Comparison of ENCODE assay signal across 12 cellular contexts in the genomic region with DNA sequence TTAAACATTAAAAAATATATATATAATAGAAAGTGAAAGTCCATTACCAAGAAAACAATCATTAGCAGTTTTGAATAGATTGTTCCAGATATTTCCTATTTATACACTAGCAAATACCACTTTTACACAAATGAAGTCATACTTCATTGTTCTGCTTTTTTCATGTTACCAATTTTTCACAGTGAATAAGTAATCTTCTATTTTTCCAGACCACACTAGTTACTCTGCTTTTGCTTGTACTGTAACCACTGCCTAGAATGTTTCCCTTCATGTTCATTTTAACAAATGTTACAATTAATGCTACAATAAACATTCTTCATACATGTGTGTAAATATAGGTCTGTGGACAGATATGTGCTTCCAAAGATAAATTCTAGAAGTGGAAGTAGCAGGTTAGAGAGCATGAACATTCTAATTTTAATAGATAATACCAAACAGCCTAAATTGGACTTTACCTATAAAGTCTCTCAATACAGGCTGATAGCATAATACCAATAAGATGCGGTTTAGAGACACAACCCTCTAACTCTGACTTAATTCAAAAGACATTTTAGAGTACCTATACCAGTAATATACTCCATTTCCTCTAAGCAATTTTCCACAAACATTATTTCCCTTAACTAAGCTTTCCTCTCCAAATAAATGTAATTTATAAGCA. TPM values are rescaled to one million over a fixed set of nuclear protein-coding genes. Genes with fewer than 3 reads are reported as not detected.
DNase-seq lines count a peak whose midpoint lies in the region; ATAC-seq and FAIRE-seq lines count a peak whose summit lies in the region.
"Had no signal": no experiment of that assay in that cellular context is flagged by ENCODE, and none has a peak within 500 bp of the region (broad histone marks: within the 10 kb centered on the region; RNA-seq: fewer than 3 reads in every experiment).

No MANE protein-coding gene starts in this region.

- no peaks in the 10 kb centered on the region for H3K27me3 Mint-ChIP-seq in T-helper 2 cell treated with Interferon-gamma antibody and Interleukin-4, amounts not matched to agents 5 μg/mL and 100 μg/mL, for 36 hours (ENCODE audit: low read depth)

- no peaks in the 10 kb centered on the region for H3K36me3 Mint-ChIP-seq in T-helper 2 cell treated with Interferon-gamma antibody and Interleukin-4, amounts not matched to agents 5 μg/mL and 100 μg/mL, for 36 hours (ENCODE audit: low read depth)

- peak; percentile 31 for FAIRE-seq in frontal cortex (lab: Jason Lieb, UNC)

- H3K27ac Mint-ChIP-seq in T-helper 2 cell treated with Interferon-gamma antibody and Interleukin-4, amounts not matched to agents 5 μg/mL and 100 μg/mL, for 36 hours, result no peak overlapping the region

- H3K4me1 Mint-ChIP-seq in T-helper 2 cell treated with Interferon-gamma antibody and Interleukin-4, amounts not matched to agents 5 μg/mL and 100 μg/mL, for 36 hours (ENCODE audit: low read depth), result peaks cover 6% of the 10 kb centered on the region

- DNase-seq in frontal cortex (ENCODE audit: low spot score in 2 of 2) (no peak), cerebellum (ENCODE audit: low spot score) (no peak), retina (no peak)
- DNase-seq in T-helper 2 cell treated with Interferon-gamma antibody and Interleukin-4, amounts not matched to agents 5 μg/mL and 100 μg/mL, for 36 hours (ENCODE audit: low spot score), result no peak
- DNase-seq in stimulated activated CD4-positive, alpha-beta T cell treated with anti-CD3 and anti-CD28 coated beads, Interleukin-4, amount 100 ng/mL, for 4 hours, result no peak
- DNase-seq: activated gamma-delta T cell, cortex of kidney, NCI-H2029, RPMI8226 had no signal

- ATAC-seq in GM18517 (IDR thresholded peaks at IDR 0.05; ENCODE audit: unreplicated experiment) (peak; percentile 72), GM21576 (IDR thresholded peaks at IDR 0.05; ENCODE audit: unreplicated experiment) (peak; percentile 46), HG03432 (IDR thresholded peaks at IDR 0.05; ENCODE audit: unreplicated experiment) (peak; percentile 68)

- H3K9me3 Mint-ChIP-seq in T-helper 2 cell treated with Interferon-gamma antibody and Interleukin-4, amounts not matched to agents 5 μg/mL and 100 μg/mL, for 36 hours, result no peaks in the 10 kb centered on the region

- H3K4me3 Mint-ChIP-seq in T-helper 2 cell treated with Interferon-gamma antibody and Interleukin-4, amounts not matched to agents 5 μg/mL and 100 μg/mL, for 36 hours, result no peak overlapping the region

RNA-seq across cellular contexts. Expression of a gene that starts 17.0 kb away (rescaled TPM):
- 25.3 TPM for total RNA-seq in frontal cortex
- 17.1 TPM for total RNA-seq in cerebellum
